Comparison of ENCODE assay signal across 9 cellular contexts in the genomic region with DNA sequence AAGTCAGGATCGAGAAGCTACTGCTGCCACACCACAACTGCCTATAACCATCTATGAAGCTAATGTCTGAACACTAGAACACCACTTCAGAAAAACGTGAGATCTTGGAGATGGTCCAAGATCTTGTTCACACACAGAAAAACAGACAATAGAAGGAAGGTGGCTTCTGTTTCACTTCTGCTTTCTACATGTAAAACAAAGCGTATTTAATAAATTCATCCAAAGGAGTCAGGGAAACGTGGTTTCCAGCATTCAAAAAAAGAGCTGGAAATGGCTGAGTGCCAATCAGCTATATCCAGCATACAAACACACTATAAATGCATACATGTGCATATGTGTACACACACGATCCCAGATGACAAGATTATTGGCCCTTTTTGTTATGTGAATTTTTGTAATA.
DNase-seq lines count a peak whose midpoint lies in the region; ATAC-seq and TF ChIP-seq lines count a peak whose summit lies in the region.
"Had no signal": no experiment of that assay in that cellular context is flagged by ENCODE, and none has a peak within 500 bp of the region (broad histone marks: within the 10 kb centered on the region; RNA-seq: fewer than 3 reads in every experiment).

No MANE protein-coding gene starts in this region.

- H3K36me3 Mint-ChIP-seq in activated T-helper 17 cell treated with anti-CD3 and anti-CD28 coated beads, Interleukin-2, amount 50 U/mL, for 72 hours (ENCODE audit: low read depth): no peaks in the 10 kb centered on the region
- H3K36me3 Mint-ChIP-seq in Caco-2 (ENCODE audit: insufficient read depth, unreplicated experiment): no peaks in the 10 kb centered on the region

- no peak overlapping the region for H2AFZ ChIP-seq in PC-9

- H3K4me1 Mint-ChIP-seq in activated T-helper 17 cell treated with anti-CD3 and anti-CD28 coated beads, Interleukin-2, amount 50 U/mL, for 72 hours: peaks cover 23% of the 10 kb centered on the region
- no peaks in the 10 kb centered on the region for H3K4me1 Mint-ChIP-seq in Caco-2 (ENCODE audit: low read depth, unreplicated experiment)

- H3K4me1 ChIP-seq in DOHH2 (ENCODE audit: control insufficient read depth, low read length) (peaks cover 28% of the 10 kb centered on the region), Caco-2 (no peaks in the 10 kb centered on the region), PC-9 (replicated peaks; ENCODE audit: insufficient read depth) (peaks cover 5% of the 10 kb centered on the region; the same call in 1 of the 2 replicates)

- CTCF ChIA-PET in Caco-2 (lab: Charles Lee): no interaction called here
- CTCF ChIA-PET in PC-9 (lab: Charles Lee): no interaction called here

- H3K27me3 ChIP-seq in DOHH2 (ENCODE audit: control insufficient read depth, low read length) (peaks cover 37% of the 10 kb centered on the region), Caco-2 (replicated peaks; ENCODE audit: control insufficient read depth, insufficient read depth, low read length) (no peaks in the 10 kb centered on the region), PC-9 (ENCODE audit: insufficient read depth, low read depth) (no peaks in the 10 kb centered on the region)

- H4K20me1 ChIP-seq in DOHH2 (ENCODE audit: control insufficient read depth, insufficient read depth, low read depth, low read length) (no peaks in the 10 kb centered on the region), PC-9 (ENCODE audit: insufficient read depth) (no peaks in the 10 kb centered on the region)

- H3F3A ChIP-seq in DOHH2 (ENCODE audit: control insufficient read depth, insufficient read depth) (no peaks in the 10 kb centered on the region; the same call in 1 of the 2 replicates), PC-9 (ENCODE audit: insufficient read depth, low read depth) (no peaks in the 10 kb centered on the region)

- H3K4me2 ChIP-seq in DOHH2 (ENCODE audit: low read length) (peak overlapping the region; percentile 62), PC-9 (no peak overlapping the region)

- H3K27ac Mint-ChIP-seq in activated T-helper 17 cell treated with anti-CD3 and anti-CD28 coated beads, Interleukin-2, amount 50 U/mL, for 72 hours: no peak overlapping the region
- H3K27ac Mint-ChIP-seq in Caco-2 (ENCODE audit: unreplicated experiment): no peak overlapping the region

- H3K4me3 ChIP-seq in DOHH2 (ENCODE audit: low read length): peak overlapping the region; percentile 39
- no peak overlapping the region for H3K4me3 ChIP-seq in Caco-2 (ENCODE audit: low read depth, low read length)
- H3K4me3 ChIP-seq in PC-9: no peak overlapping the region

- intact Hi-C loops in Caco-2 (cut with micrococcal nuclease; ENCODE audit: unreplicated experiment): no loop called here
- intact Hi-C loops in PC-9 (cut with micrococcal nuclease; ENCODE audit: unreplicated experiment): loop anchor here (10.0 kb wide), 1 partner anchor 266 kb away; no protein-coding TSS in a partner anchor

- TF ChIP-seq CTCF in DOHH2 (IDR thresholded peaks at IDR 0.05; ENCODE audit: low read depth, low read length, poor library complexity, severe bottlenecking): no peak
- TF ChIP-seq CTCF in Caco-2 (IDR thresholded peaks at IDR 0.05; ENCODE audit: insufficient read depth in 1 of 2, low read depth in 1 of 2, low read length in 1 of 2, severe bottlenecking in 1 of 2, unreplicated experiment in 1 of 2): no peak
- no peak for TF ChIP-seq CTCF in PC-9 (conservative IDR thresholded peaks at IDR 0.05)

- no peaks in the 10 kb centered on the region for H3K9me2 ChIP-seq in DOHH2 (replicated peaks; ENCODE audit: control insufficient read depth, low read length)
- no peaks in the 10 kb centered on the region; the same call in 1 of the 2 replicates for H3K9me2 ChIP-seq in PC-9 (ENCODE audit: insufficient read depth)

- POLR2A ChIA-PET in Caco-2 (lab: Charles Lee): no interaction called here
- POLR2A ChIA-PET in PC-9 (lab: Charles Lee; ENCODE audit: unreplicated experiment): no interaction called here

- H3K9me3 ChIP-seq in DOHH2 (ENCODE audit: control insufficient read depth, insufficient read depth, low read length) (no peaks in the 10 kb centered on the region), Caco-2 (no peaks in the 10 kb centered on the region), PC-9 (ENCODE audit: insufficient read depth, low read depth) (peaks cover 3% of the 10 kb centered on the region; the same call in 1 of the 2 replicates)

- H3K27ac ChIP-seq in DOHH2 (ENCODE audit: low read depth, low read length) (no peak overlapping the region), PC-9 (no peak overlapping the region)

- DNase-seq in Caco-2 (no peak), NCI-H187 treated with DMSO at 0.1 percent for 48 hours (lab: John Stamatoyannopoulos, UW) (no peak), PC-9 (no peak), A172 (ENCODE audit: low spot score) (no peak)
- DNase-seq: T-helper 9 cell had no signal

- peak; percentile 97 for ATAC-seq in GM19351 (IDR thresholded peaks at IDR 0.05; ENCODE audit: unreplicated experiment)
- ATAC-seq in HG03342 (IDR thresholded peaks at IDR 0.05; ENCODE audit: unreplicated experiment): peak; percentile 85
- no peak for ATAC-seq in activated T-helper 17 cell treated with anti-CD3 and anti-CD28 coated beads, Interleukin-2, amount 50 U/mL, for 72 hours (replicated peaks)

- H3K79me2 ChIP-seq in DOHH2 (ENCODE audit: control insufficient read depth, low read length) (no peaks in the 10 kb centered on the region), PC-9 (ENCODE audit: low read depth) (no peaks in the 10 kb centered on the region)

- peak overlapping the region; percentile 37 for H3K4me3 Mint-ChIP-seq in activated T-helper 17 cell treated with anti-CD3 and anti-CD28 coated beads, Interleukin-2, amount 50 U/mL, for 72 hours
- no peak overlapping the region for H3K4me3 Mint-ChIP-seq in Caco-2 (ENCODE audit: unreplicated experiment)

- no peaks in the 10 kb centered on the region for H3K36me3 ChIP-seq in DOHH2 (ENCODE audit: control insufficient read depth, low read length)
- no peaks in the 10 kb centered on the region for H3K36me3 ChIP-seq in Caco-2 (ENCODE audit: control insufficient read depth, insufficient read depth, low read length)
- no peaks in the 10 kb centered on the region for H3K36me3 ChIP-seq in PC-9 (ENCODE audit: low read depth)

- no peaks in the 10 kb centered on the region for H3K27me3 Mint-ChIP-seq in activated T-helper 17 cell treated with anti-CD3 and anti-CD28 coated beads, Interleukin-2, amount 50 U/mL, for 72 hours
- H3K27me3 Mint-ChIP-seq in Caco-2 (ENCODE audit: insufficient read depth, unreplicated experiment): peaks cover 3% of the 10 kb centered on the region

- BruUV-seq in Caco-2 (replicated peaks; lab: Mats Ljungman, UMichigan) (no TSS peak), PC-9 (replicated peaks; lab: Mats Ljungman, UMichigan) (no TSS peak)

- no peaks in the 10 kb centered on the region for H3K9me3 Mint-ChIP-seq in activated T-helper 17 cell treated with anti-CD3 and anti-CD28 coated beads, Interleukin-2, amount 50 U/mL, for 72 hours
- no peaks in the 10 kb centered on the region for H3K9me3 Mint-ChIP-seq in Caco-2 (ENCODE audit: unreplicated experiment)
